26 cellular contexts compared by ENCODE assay signal in genomic region chr12:5967645-5968415, GRCh38. TPM values are rescaled to one million over a fixed set of nuclear protein-coding genes. Genes with fewer than 3 reads are reported as not detected.
"Had no signal": no experiment of that assay in that cellular context is flagged by ENCODE, and none has a peak within 500 bp of the region (broad histone marks: within the 10 kb centered on the region; RNA-seq: fewer than 3 reads in every experiment).

No MANE protein-coding gene starts in this region.

- H3K27ac ChIP-seq: dorsolateral prefrontal cortex, esophagus squamous epithelium, heart right ventricle, lower lobe of right lung, prostate gland, right atrium auricular region, stomach, thyroid gland had no signal

- H3K36me3 ChIP-seq: prostate gland, right atrium auricular region, stomach, thyroid gland had no signal

- H3K4me1 Mint-ChIP-seq: stimulated activated effector memory CD8-positive, alpha-beta T cell treated with anti-CD3 and anti-CD28 coated beads, Interleukin-12 subunit alpha, Interleukin-12 subunit beta, amount 100 ng/mL, for 72 hours had no signal

- H3K27me3 ChIP-seq: right atrium auricular region, thyroid gland had no signal

- H3K4me1 ChIP-seq: lower lobe of right lung, prostate gland, right atrium auricular region, stomach, thyroid gland had no signal

- H3K9me3 ChIP-seq: esophagus squamous epithelium, heart right ventricle, lower lobe of right lung, prostate gland, right atrium auricular region, stomach, thyroid gland had no signal

- H3K36me3 Mint-ChIP-seq: naive thymus-derived CD8-positive, alpha-beta T cell; stimulated activated effector memory CD8-positive, alpha-beta T cell treated with anti-CD3 and anti-CD28 coated beads, Interleukin-12 subunit alpha, Interleukin-12 subunit beta, amount 100 ng/mL, for 72 hours had no signal

- ATAC-seq: heart right ventricle; left colon; left ventricle myocardium superior; lower lobe of right lung; naive thymus-derived CD8-positive, alpha-beta T cell; sciatic nerve; stimulated activated effector memory CD8-positive, alpha-beta T cell treated with anti-CD3 and anti-CD28 coated beads, Interleukin-12 subunit alpha, Interleukin-12 subunit beta, amount 100 ng/mL, for 72 hours had no signal

- H3K4me3 ChIP-seq: dorsolateral prefrontal cortex, esophagus squamous epithelium, heart right ventricle, lower lobe of right lung, prostate gland, right atrium auricular region, smooth muscle cell, stomach, thyroid gland had no signal

- H3K27ac Mint-ChIP-seq: naive thymus-derived CD8-positive, alpha-beta T cell; stimulated activated effector memory CD8-positive, alpha-beta T cell treated with anti-CD3 and anti-CD28 coated beads, Interleukin-12 subunit alpha, Interleukin-12 subunit beta, amount 100 ng/mL, for 72 hours had no signal

- H3K9me3 Mint-ChIP-seq: naive thymus-derived CD8-positive, alpha-beta T cell; neural crest cell; stimulated activated effector memory CD8-positive, alpha-beta T cell treated with anti-CD3 and anti-CD28 coated beads, Interleukin-12 subunit alpha, Interleukin-12 subunit beta, amount 100 ng/mL, for 72 hours had no signal

- H3K4me3 Mint-ChIP-seq: naive thymus-derived CD8-positive, alpha-beta T cell; neural crest cell; stimulated activated effector memory CD8-positive, alpha-beta T cell treated with anti-CD3 and anti-CD28 coated beads, Interleukin-12 subunit alpha, Interleukin-12 subunit beta, amount 100 ng/mL, for 72 hours had no signal

- DNase-seq: cortex of kidney; dorsolateral prefrontal cortex; effector CD8-positive, alpha-beta T cell; esophagus squamous epithelium; foreskin melanocyte; glutamatergic neuron; heart right ventricle; hippocampal formation; kidney glomerular epithelial cell; left colon; left ventricle myocardium superior; lower lobe of right lung; naive thymus-derived CD8-positive, alpha-beta T cell; stimulated activated CD4-positive, alpha-beta T cell treated with anti-CD3 and anti-CD28 coated beads, Interleukin-12 subunit alpha, Interleukin-12 subunit beta, amount 100 ng/mL, for 4 hours; stimulated activated CD4-positive, alpha-beta T cell treated with anti-CD3 and anti-CD28 coated beads, Interleukin-1b, Interleukin-23, amount 100 ng/mL, for 48 hours; stimulated activated CD4-positive, alpha-beta T cell treated with anti-CD3 and anti-CD28 coated beads, Interleukin-4, amount 100 ng/mL, for 1 hour; stimulated activated naive CD4-positive, alpha-beta T cell treated with Interleukin-2 at 50 U/mL for 16 hours; stomach; thyroid gland; trophoblast cell had no signal

- H3K4me2 ChIP-seq: smooth muscle cell had no signal

RNA-seq across cellular contexts. Expression of gene ANO2, which starts 22.8 kb away (rescaled TPM):
- total RNA-seq: naive thymus-derived CD8-positive, alpha-beta T cell had no signal
